ENCODE assay signal across 16 cellular contexts in genomic region chr3:172676208-172676920, GRCh38. TPM values are rescaled to one million over a fixed set of nuclear protein-coding genes. Genes with fewer than 3 reads are reported as not detected.
DNase-seq lines count a peak whose midpoint lies in the region; ATAC-seq and TF ChIP-seq lines count a peak whose summit lies in the region.
"Had no signal": no experiment of that assay in that cellular context is flagged by ENCODE, and none has a peak within 500 bp of the region (broad histone marks: within the 10 kb centered on the region; RNA-seq: fewer than 3 reads in every experiment).

No MANE protein-coding gene starts in this region.

- no peaks in the 10 kb centered on the region for H3K9me3 ChIP-seq in skeletal muscle tissue (ENCODE audit: control insufficient read depth in 3 of 3, low read length in 3 of 3)
- H3K9me3 ChIP-seq: body of pancreas had no signal

- peaks cover 3% of the 10 kb centered on the region for H3K27me3 Mint-ChIP-seq in brain
- H3K27me3 Mint-ChIP-seq: stimulated activated memory B cell treated with anti-CD40 and anti-IgM and Interleukin-4, amounts not matched to agents 10 μg/mL and 1 μg/mL and 100 μg/mL, for 72 hours had no signal

- TF ChIP-seq CTCF in brain (conservative IDR thresholded peaks at IDR 0.05), result no peak

- H3K4me1 ChIP-seq in skeletal muscle tissue (ENCODE audit: control insufficient read depth in 3 of 3, insufficient read depth in 3 of 3, low read length in 3 of 3), result peaks cover 8 to 16% (median 12%) of the 10 kb centered on the region in 3 donors

- H3K27ac ChIP-seq in skeletal muscle tissue (ENCODE audit: low read depth, low read length), result peak overlapping the region; percentile 31
- H3K27ac ChIP-seq: 22Rv1, body of pancreas, C4-2B had no signal

- H3K9ac ChIP-seq in skeletal muscle tissue (ENCODE audit: low read depth in 1 of 3, low read length in 3 of 3), result peak overlapping the region in 1 of 3 donors; percentile 3

- H3K27me3 ChIP-seq in skeletal muscle tissue (ENCODE audit: control insufficient read depth in 3 of 3, insufficient read depth in 3 of 3, low read length in 3 of 3), result no peaks in the 10 kb centered on the region
- H3K27me3 ChIP-seq: body of pancreas had no signal

- DNase-seq in NCI-H526 (lab: John Stamatoyannopoulos, UW), result peak; percentile 55 to 67
- no peak for DNase-seq in NCI-H526 treated with DMSO at 0.1 percent for 48 hours (lab: John Stamatoyannopoulos, UW)
- DNase-seq in left cardiac atrium, result no peak
- no peak for DNase-seq in CD1c-positive myeloid dendritic cell (ENCODE audit: extremely low spot score)
- no peak for DNase-seq in NCI-H2081 (lab: John Stamatoyannopoulos, UW)
- no peak for DNase-seq in stimulated activated naive CD8-positive, alpha-beta T cell treated with anti-CD3 and anti-CD28 coated beads, Interleukin-15, Interleukin-2, amounts not matched to agents 100 U/mL and 50 U/mL, for 24 hours
- DNase-seq: activated CD4-positive, alpha-beta T cell treated with anti-CD3 and anti-CD28 coated beads for 1 hour; activated naive CD4-positive, alpha-beta T cell treated with Interleukin-2 at 50 U/mL for 16 hours; body of pancreas; NCI-H2171; posterior cingulate gyrus had no signal

- H3K4me3 Mint-ChIP-seq in brain, result no peak overlapping the region
- H3K4me3 Mint-ChIP-seq: stimulated activated memory B cell treated with anti-CD40 and anti-IgM and Interleukin-4, amounts not matched to agents 10 μg/mL and 1 μg/mL and 100 μg/mL, for 72 hours had no signal

- H3K36me3 ChIP-seq in skeletal muscle tissue (ENCODE audit: control insufficient read depth in 3 of 3, insufficient read depth in 3 of 3, low read length in 3 of 3), result no peaks in the 10 kb centered on the region

- peak; percentile 53 to 56 for ATAC-seq in left cardiac atrium
- no peak for ATAC-seq in stimulated activated naive CD8-positive, alpha-beta T cell treated with anti-CD3 and anti-CD28 coated beads, Interleukin-15, Interleukin-2, amounts not matched to agents 100 U/mL and 50 U/mL, for 24 hours
- ATAC-seq: body of pancreas; stimulated activated memory B cell treated with anti-CD40 and anti-IgM and Interleukin-4, amounts not matched to agents 10 μg/mL and 1 μg/mL and 100 μg/mL, for 72 hours had no signal

- no peak overlapping the region for H3K4me3 ChIP-seq in skeletal muscle tissue (ENCODE audit: low read length in 3 of 3)
- H3K4me3 ChIP-seq: body of pancreas had no signal

- peaks cover 22% of the 10 kb centered on the region for H3K4me1 Mint-ChIP-seq in brain

- no peaks in the 10 kb centered on the region for H3K36me3 Mint-ChIP-seq in brain

- no peaks in the 10 kb centered on the region for H3K9me3 Mint-ChIP-seq in brain
- H3K9me3 Mint-ChIP-seq: stimulated activated memory B cell treated with anti-CD40 and anti-IgM and Interleukin-4, amounts not matched to agents 10 μg/mL and 1 μg/mL and 100 μg/mL, for 72 hours had no signal

- intact Hi-C loops in left cardiac atrium (cut with DNase I), result no loop called here

- peak overlapping the region in 3 of 5 experiments; percentile 5 to 75 (median 25) for H3K27ac Mint-ChIP-seq in brain
- H3K27ac Mint-ChIP-seq: stimulated activated memory B cell treated with anti-CD40 and anti-IgM and Interleukin-4, amounts not matched to agents 10 μg/mL and 1 μg/mL and 100 μg/mL, for 72 hours had no signal

RNA-seq across cellular contexts. Expression of gene NCEH1, which starts 34.5 kb away (rescaled TPM):
- polyA plus RNA-seq in brain (ENCODE audit: insufficient read depth, low read depth, low replicate concordance), result 4.2 TPM
- total RNA-seq in left cardiac atrium, result 10 to 100 TPM; 21.4 to 25.5 TPM
- 1.6 TPM for total RNA-seq in skeletal muscle tissue

Comparison
In these comparisons a context has a peak if more than half of its experiments do, and no peak if none do; other contexts are left out.
1. DNase-seq: peak in NCI-H526 (2 of 2); none in NCI-H526 treated with DMSO at 0.1 percent for 48 hours (single experiment), left cardiac atrium (single experiment), CD1c-positive myeloid dendritic cell (single experiment), NCI-H2081 (0 of 2) and stimulated activated naive CD8-positive, alpha-beta T cell treated with anti-CD3 and anti-CD28 coated beads, Interleukin-15, Interleukin-2, amounts not matched to agents 100 U/mL and 50 U/mL, for 24 hours (single experiment).